1 cellular context compared by ENCODE assay signal in the genomic region with DNA sequence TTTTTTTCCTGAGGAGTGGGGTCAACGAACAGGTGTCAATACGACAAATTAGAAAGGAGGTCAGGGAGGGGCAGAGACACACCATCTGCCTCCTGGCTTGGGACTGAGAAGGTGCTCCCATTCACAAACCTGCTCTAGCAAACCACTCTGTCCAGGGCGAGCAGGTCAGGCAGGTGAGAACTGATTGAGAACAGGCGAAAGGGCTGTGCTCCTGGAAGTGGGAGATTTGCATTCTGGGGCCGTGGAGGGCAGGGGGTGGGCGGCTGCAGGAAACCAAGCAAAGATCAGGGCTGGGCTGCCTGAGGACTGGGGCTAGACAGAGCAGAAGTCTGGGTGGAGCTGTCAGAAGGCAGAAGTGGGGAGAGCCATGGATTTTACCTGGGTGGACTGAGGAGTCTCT.
TF ChIP-seq lines count a peak whose summit lies in the region.

No MANE protein-coding gene starts in this region.

TF ChIP-seq in GM23338, 12 proteins besides CTCF, POLR2A, EP300 and RAD21:
- no peak for TF ChIP-seq ZNF462 (CRISPR knock-in tag; IDR thresholded peaks at IDR 0.05)
- TF ChIP-seq, protein P1, sequence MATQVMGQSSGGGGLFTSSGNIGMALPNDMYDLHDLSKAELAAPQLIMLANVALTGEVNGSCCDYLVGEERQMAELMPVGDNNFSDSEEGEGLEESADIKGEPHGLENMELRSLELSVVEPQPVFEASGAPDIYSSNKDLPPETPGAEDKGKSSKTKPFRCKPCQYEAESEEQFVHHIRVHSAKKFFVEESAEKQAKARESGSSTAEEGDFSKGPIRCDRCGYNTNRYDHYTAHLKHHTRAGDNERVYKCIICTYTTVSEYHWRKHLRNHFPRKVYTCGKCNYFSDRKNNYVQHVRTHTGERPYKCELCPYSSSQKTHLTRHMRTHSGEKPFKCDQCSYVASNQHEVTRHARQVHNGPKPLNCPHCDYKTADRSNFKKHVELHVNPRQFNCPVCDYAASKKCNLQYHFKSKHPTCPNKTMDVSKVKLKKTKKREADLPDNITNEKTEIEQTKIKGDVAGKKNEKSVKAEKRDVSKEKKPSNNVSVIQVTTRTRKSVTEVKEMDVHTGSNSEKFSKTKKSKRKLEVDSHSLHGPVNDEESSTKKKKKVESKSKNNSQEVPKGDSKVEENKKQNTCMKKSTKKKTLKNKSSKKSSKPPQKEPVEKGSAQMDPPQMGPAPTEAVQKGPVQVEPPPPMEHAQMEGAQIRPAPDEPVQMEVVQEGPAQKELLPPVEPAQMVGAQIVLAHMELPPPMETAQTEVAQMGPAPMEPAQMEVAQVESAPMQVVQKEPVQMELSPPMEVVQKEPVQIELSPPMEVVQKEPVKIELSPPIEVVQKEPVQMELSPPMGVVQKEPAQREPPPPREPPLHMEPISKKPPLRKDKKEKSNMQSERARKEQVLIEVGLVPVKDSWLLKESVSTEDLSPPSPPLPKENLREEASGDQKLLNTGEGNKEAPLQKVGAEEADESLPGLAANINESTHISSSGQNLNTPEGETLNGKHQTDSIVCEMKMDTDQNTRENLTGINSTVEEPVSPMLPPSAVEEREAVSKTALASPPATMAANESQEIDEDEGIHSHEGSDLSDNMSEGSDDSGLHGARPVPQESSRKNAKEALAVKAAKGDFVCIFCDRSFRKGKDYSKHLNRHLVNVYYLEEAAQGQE (IDR thresholded peaks at IDR 0.05; ENCODE audit: unreplicated experiment), result no peak
- TF ChIP-seq, protein P2, sequence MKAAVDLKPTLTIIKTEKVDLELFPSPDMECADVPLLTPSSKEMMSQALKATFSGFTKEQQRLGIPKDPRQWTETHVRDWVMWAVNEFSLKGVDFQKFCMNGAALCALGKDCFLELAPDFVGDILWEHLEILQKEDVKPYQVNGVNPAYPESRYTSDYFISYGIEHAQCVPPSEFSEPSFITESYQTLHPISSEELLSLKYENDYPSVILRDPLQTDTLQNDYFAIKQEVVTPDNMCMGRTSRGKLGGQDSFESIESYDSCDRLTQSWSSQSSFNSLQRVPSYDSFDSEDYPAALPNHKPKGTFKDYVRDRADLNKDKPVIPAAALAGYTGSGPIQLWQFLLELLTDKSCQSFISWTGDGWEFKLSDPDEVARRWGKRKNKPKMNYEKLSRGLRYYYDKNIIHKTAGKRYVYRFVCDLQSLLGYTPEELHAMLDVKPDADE (IDR thresholded peaks at IDR 0.05), result no peak
- TF ChIP-seq ZNF114 (CRISPR knock-in tag; IDR thresholded peaks at IDR 0.05), result no peak
- TF ChIP-seq JUNB (IDR thresholded peaks at IDR 0.05; ENCODE audit: unreplicated experiment), result no peak
- no peak for TF ChIP-seq NANOG (IDR thresholded peaks at IDR 0.05; ENCODE audit: borderline replicate concordance)
- TF ChIP-seq EZH2 (IDR thresholded peaks at IDR 0.05; ENCODE audit: low read depth, unreplicated experiment), result no peak
- no peak for TF ChIP-seq ZNF331 (CRISPR knock-in tag; IDR thresholded peaks at IDR 0.05; ENCODE audit: low read depth)
- no peak for TF ChIP-seq CREB1 (CRISPR knock-in tag; IDR thresholded peaks at IDR 0.05; ENCODE audit: low read depth)
- no peak for TF ChIP-seq STAT1 (IDR thresholded peaks at IDR 0.05; ENCODE audit: unreplicated experiment)
- TF ChIP-seq EZH2phosphoT487 (IDR thresholded peaks at IDR 0.05; ENCODE audit: unreplicated experiment), result no peak
- no peak for TF ChIP-seq POLR2AphosphoS5 (IDR thresholded peaks at IDR 0.05; ENCODE audit: low read depth)
